24 cellular contexts compared by ENCODE assay signal in genomic region chr2:170943041-170943440, GRCh38.
"Had no signal": no experiment of that assay in that cellular context is flagged by ENCODE, and none has a peak within 500 bp of the region (broad histone marks: within the 10 kb centered on the region; RNA-seq: fewer than 3 reads in every experiment).

No MANE protein-coding gene starts in this region.

- ATAC-seq: esophagus mucosa; gastrocnemius medialis; heart right ventricle; naive thymus-derived CD4-positive, alpha-beta T cell; sciatic nerve; stimulated activated memory B cell treated with anti-CD40 and anti-IgM and Interleukin-4, amounts not matched to agents 10 μg/mL and 1 μg/mL and 100 μg/mL, for 72 hours; stimulated activated naive CD8-positive, alpha-beta T cell treated with anti-CD3 and anti-CD28 coated beads, Interleukin-15, amount 100 ng/mL, for 72 hours; upper lobe of right lung had no signal

- DNase-seq: cortex of kidney; dorsolateral prefrontal cortex; effector CD8-positive, alpha-beta T cell; gastrocnemius medialis; heart right ventricle; hypothalamus; kidney glomerular epithelial cell; mesendoderm; naive thymus-derived CD4-positive, alpha-beta T cell; nephron progenitor cell; posterior cingulate gyrus; spleen; stimulated activated CD4-positive, alpha-beta T cell treated with anti-CD3 and anti-CD28 coated beads, Interleukin-15, amount 100 ng/mL, for 24 hours; stimulated activated CD4-positive, alpha-beta T cell treated with anti-CD3 and anti-CD28 coated beads, Interleukin-1b, Interleukin-23, amount 100 ng/mL, for 48 hours; stimulated activated CD4-positive, alpha-beta T cell treated with anti-CD3 and anti-CD28 coated beads, Interleukin-4, amount 100 ng/mL, for 24 hours; stimulated activated naive CD8-positive, alpha-beta T cell treated with anti-CD3 and anti-CD28 coated beads, Interleukin-15, amount 100 ng/mL, for 72 hours; testis; upper lobe of right lung had no signal

- FAIRE-seq: islet of Langerhans had no signal

- H3K27me3 Mint-ChIP-seq: naive thymus-derived CD4-positive, alpha-beta T cell; stimulated activated memory B cell treated with anti-CD40 and anti-IgM and Interleukin-4, amounts not matched to agents 10 μg/mL and 1 μg/mL and 100 μg/mL, for 72 hours; stimulated activated naive CD8-positive, alpha-beta T cell treated with anti-CD3 and anti-CD28 coated beads, Interleukin-15, amount 100 ng/mL, for 72 hours had no signal

- H3K4me3 ChIP-seq: dorsolateral prefrontal cortex, gastrocnemius medialis, heart right ventricle, spleen, testis, tibial nerve, upper lobe of right lung, vagina had no signal

- H3K9me3 Mint-ChIP-seq: naive thymus-derived CD4-positive, alpha-beta T cell; nephron progenitor cell; stimulated activated memory B cell treated with anti-CD40 and anti-IgM and Interleukin-4, amounts not matched to agents 10 μg/mL and 1 μg/mL and 100 μg/mL, for 72 hours; stimulated activated naive CD8-positive, alpha-beta T cell treated with anti-CD3 and anti-CD28 coated beads, Interleukin-15, amount 100 ng/mL, for 72 hours had no signal

- H3K4me3 Mint-ChIP-seq: nephron progenitor cell; stimulated activated memory B cell treated with anti-CD40 and anti-IgM and Interleukin-4, amounts not matched to agents 10 μg/mL and 1 μg/mL and 100 μg/mL, for 72 hours; stimulated activated naive CD8-positive, alpha-beta T cell treated with anti-CD3 and anti-CD28 coated beads, Interleukin-15, amount 100 ng/mL, for 72 hours had no signal

- H3K27ac Mint-ChIP-seq: nephron progenitor cell; stimulated activated memory B cell treated with anti-CD40 and anti-IgM and Interleukin-4, amounts not matched to agents 10 μg/mL and 1 μg/mL and 100 μg/mL, for 72 hours; stimulated activated naive CD8-positive, alpha-beta T cell treated with anti-CD3 and anti-CD28 coated beads, Interleukin-15, amount 100 ng/mL, for 72 hours had no signal
